In genomic region chr2:10547011-10547410, GRCh38 we compare ENCODE assay signal across 20 cellular contexts.
DNase-seq lines count a peak whose midpoint lies in the region; ATAC-seq and TF ChIP-seq lines count a peak whose summit lies in the region.
"Had no signal": no experiment of that assay in that cellular context is flagged by ENCODE, and none has a peak within 500 bp of the region (broad histone marks: within the 10 kb centered on the region; RNA-seq: fewer than 3 reads in every experiment).

No MANE protein-coding gene starts in this region.

- DNase-seq in Daoy (ENCODE audit: low read depth) = peak; percentile 61
- DNase-seq in HS-27A (ENCODE audit: low read depth) = peak; percentile 22
- DNase-seq in SW480 (ENCODE audit: low spot score) = peak; percentile 34
- DNase-seq in kidney epithelial cell (ENCODE audit: low read depth) = peak; percentile 41
- DNase-seq in WTC11 (ENCODE audit: low spot score) = no peak
- DNase-seq in GOT3 (lab: John Stamatoyannopoulos, UW) = no peak
- DNase-seq: activated CD4-positive, alpha-beta T cell treated with anti-CD3 and anti-CD28 coated beads, Interleukin-2, amount 50 U/mL, for 1 hour; central memory CD4-positive, alpha-beta T cell; DMS153; effector memory CD4-positive, alpha-beta T cell; left ventricle myocardium inferior; NCI-H1436 treated with DMSO at 0.1 percent for 48 hours; ovary; SJCRH30; stimulated activated CD4-positive, alpha-beta T cell treated with anti-CD3 and anti-CD28 coated beads, Interleukin-2, amount 100 ng/mL, for 48 hours; stimulated activated CD8-positive, alpha-beta memory T cell treated with anti-CD3 and anti-CD28 coated beads, Interleukin-4, amount 100 ng/mL, for 48 hours; T-helper 9 cell had no signal

- no peak overlapping the region for H3K4me3 Mint-ChIP-seq in WTC11

- H3K4me1 Mint-ChIP-seq in WTC11 = peaks cover 24% of the 10 kb centered on the region

- no peaks in the 10 kb centered on the region for H3K36me3 Mint-ChIP-seq in WTC11

- no peak for TF ChIP-seq POLR2A in GM18505 (IDR thresholded peaks at IDR 0.05; ENCODE audit: borderline replicate concordance, extremely low read depth, insufficient read depth, insufficient read length)

- H3K27me3 Mint-ChIP-seq in WTC11 (ENCODE audit: low read depth) = no peaks in the 10 kb centered on the region; the same call in 1 of the 2 replicates

- H3K36me3 ChIP-seq in kidney epithelial cell (ENCODE audit: control insufficient read depth, insufficient read depth, low read length) = no peaks in the 10 kb centered on the region
- H3K36me3 ChIP-seq: BLaER1 treated with 17β-estradiol and CSF1 and Interleukin-3, amounts not matched to agents 10 nM and 100 nM; left ventricle myocardium inferior; ovary; SJCRH30 had no signal

- no peak for ATAC-seq in GM18505 (IDR thresholded peaks at IDR 0.05; ENCODE audit: unreplicated experiment)
- ATAC-seq in WTC11 = no peak
- no peak for ATAC-seq in HG02588 (IDR thresholded peaks at IDR 0.05; ENCODE audit: unreplicated experiment)

- H3K27ac Mint-ChIP-seq in WTC11 = no peak overlapping the region

- no peak for TF ChIP-seq CTCF in kidney epithelial cell (IDR thresholded peaks at IDR 0.05; ENCODE audit: insufficient read depth, low read length, poor library complexity, severe bottlenecking)
- no peak for TF ChIP-seq CTCF in WTC11 (IDR thresholded peaks at IDR 0.05)

- no peak overlapping the region for H3K4me3 ChIP-seq in kidney epithelial cell (ENCODE audit: low read depth, low read length)
- H3K4me3 ChIP-seq: BLaER1 treated with 17β-estradiol and CSF1 and Interleukin-3, amounts not matched to agents 10 nM and 100 nM; left ventricle myocardium inferior; ovary; SJCRH30 had no signal

- no peaks in the 10 kb centered on the region for H3K9me3 Mint-ChIP-seq in WTC11

- POLR2A ChIA-PET in WTC11 (lab: Charles Lee) = interaction anchor here (0.7 kb wide), 1 partner anchor 50 kb away, joined by 3 read pairs; no protein-coding TSS in a partner anchor

- CTCF ChIA-PET in WTC11 (lab: Charles Lee) = interaction anchor here (1.1 to 2.0 kb wide), 4 partner anchors 25 to 769 kb away, joined by 3 to 6 read pairs (median 3); no protein-coding TSS in a partner anchor

- peaks cover 15% of the 10 kb centered on the region for H3K27me3 ChIP-seq in kidney epithelial cell (ENCODE audit: control insufficient read depth, insufficient read depth, low read length)
- H3K27me3 ChIP-seq: ovary, SJCRH30 had no signal

TF ChIP-seq in WTC11, 78 proteins besides CTCF, POLR2A, EP300 and RAD21:
- TF ChIP-seq NR3C1 (CRISPR knock-in tag; conservative IDR thresholded peaks at IDR 0.05; ENCODE audit: low read depth) (no peak), ZNF121 (CRISPR knock-in tag; IDR thresholded peaks at IDR 0.05) (no peak), FOXK1 (CRISPR knock-in tag; IDR thresholded peaks at IDR 0.05) (no peak), ZNF219 (CRISPR knock-in tag; IDR thresholded peaks at IDR 0.05; ENCODE audit: borderline replicate concordance) (no peak), USF2 (CRISPR knock-in tag; IDR thresholded peaks at IDR 0.05) (no peak), OVOL2 (CRISPR knock-in tag; IDR thresholded peaks at IDR 0.05; ENCODE audit: borderline replicate concordance) (no peak)

Comparison
In these comparisons a context has a peak if more than half of its experiments do, and no peak if none do; other contexts are left out.
1. DNase-seq: peak in Daoy (single experiment), HS-27A (single experiment), SW480 (single experiment) and kidney epithelial cell (single experiment); none in WTC11 (single experiment) and GOT3 (single experiment).